ENCODE assay signal across 10 cellular contexts in genomic region chr2:144512421-144513272, GRCh38. TPM values are rescaled to one million over a fixed set of nuclear protein-coding genes. Genes with fewer than 3 reads are reported as not detected.
DNase-seq lines count a peak whose midpoint lies in the region; ATAC-seq and TF ChIP-seq lines count a peak whose summit lies in the region.
"Had no signal": no experiment of that assay in that cellular context is flagged by ENCODE, and none has a peak within 500 bp of the region (broad histone marks: within the 10 kb centered on the region; RNA-seq: fewer than 3 reads in every experiment).

No MANE protein-coding gene starts in this region.

- TF ChIP-seq POLR2A in stomach (IDR thresholded peaks at IDR 0.05) = no peak

- DNase-seq in inferior parietal cortex (ENCODE audit: extremely low spot score) (peak; percentile 81), stomach (no peak), GM19238 (ENCODE audit: insufficient read length, low spot score) (no peak)
- DNase-seq: dermis blood vessel endothelial cell, NCI-H2081 had no signal

- no peak overlapping the region for H3K27ac ChIP-seq in HUES6 (ENCODE audit: low read depth, low read length)
- H3K27ac ChIP-seq in adipose tissue (ENCODE audit: low read depth, low read length) = peak overlapping the region; percentile 12
- H3K27ac ChIP-seq in stomach = peak overlapping the region; percentile 14 to 97 (median 91)

- H3K4me1 ChIP-seq in HUES6 (ENCODE audit: control insufficient read depth, insufficient read depth, low read length) = peaks cover 76% of the 10 kb centered on the region
- peaks cover 14 to 68% (median 21%) of the 10 kb centered on the region in 4 donors for H3K4me1 ChIP-seq in stomach

- H3K36me3 ChIP-seq in HUES6 (ENCODE audit: control insufficient read depth, insufficient read depth, low read length) (no peaks in the 10 kb centered on the region), stomach (no peaks in the 10 kb centered on the region)

- intact Hi-C loops in stomach (cut with DNase I; ENCODE audit: low total_unique reads) = no loop called here

- no peak for TF ChIP-seq EP300 in stomach (IDR thresholded peaks at IDR 0.05)

- H3K4me3 ChIP-seq in HUES6 (ENCODE audit: low read depth, low read length) (peak overlapping the region; percentile 43), stomach (peak overlapping the region; percentile 60 to 70 (median 67))

- ATAC-seq in HG03565 (IDR thresholded peaks at IDR 0.05; ENCODE audit: unreplicated experiment) = no peak
- ATAC-seq in HG03139 (IDR thresholded peaks at IDR 0.05; ENCODE audit: unreplicated experiment) = no peak
- no peak for ATAC-seq in esophagus mucosa

- TF ChIP-seq CTCF in stomach (IDR thresholded peaks at IDR 0.05) = no peak

- no peak overlapping the region for H3K9ac ChIP-seq in HUES6 (ENCODE audit: low read length)

- no peaks in the 10 kb centered on the region for H3K9me3 ChIP-seq in HUES6 (ENCODE audit: control insufficient read depth, insufficient read depth, low read depth, low read length)
- H3K9me3 ChIP-seq in stomach = no peaks in the 10 kb centered on the region

- 27 to 43% (median 39%) methylated on average over 9 of the region's 9 CpGs for WGBS in adipose tissue, 3 donors
- 25 to 36% (median 32%) methylated on average over 9 of the region's 9 CpGs for WGBS in stomach, 5 donors

- peaks cover 81% of the 10 kb centered on the region for H3K27me3 ChIP-seq in HUES6 (ENCODE audit: control insufficient read depth, insufficient read depth, low read length)
- H3K27me3 ChIP-seq in stomach = peaks cover 4 to 81% (median 45%) of the 10 kb centered on the region in 3 donors

RNA-seq across cellular contexts. Expression of gene ZEB2, which starts 7.3 kb away (rescaled TPM):
- polyA plus RNA-seq in adipose tissue (10 to 100 TPM in 2 of 3 donors, 1 to 10 TPM in 1; 5.6 to 92.6 (median 76.3) TPM), stomach (10 to 100 TPM; 10.7 to 48.0 (median 38.3) TPM)
- total RNA-seq in stomach (100 to 1,000 TPM in 1 of 5 donors, 10 to 100 TPM in 4; 13.0 to 161 (median 53.6) TPM), esophagus mucosa (6.5 TPM)
